ENCODE assay signal across 11 cellular contexts in the genomic region with DNA sequence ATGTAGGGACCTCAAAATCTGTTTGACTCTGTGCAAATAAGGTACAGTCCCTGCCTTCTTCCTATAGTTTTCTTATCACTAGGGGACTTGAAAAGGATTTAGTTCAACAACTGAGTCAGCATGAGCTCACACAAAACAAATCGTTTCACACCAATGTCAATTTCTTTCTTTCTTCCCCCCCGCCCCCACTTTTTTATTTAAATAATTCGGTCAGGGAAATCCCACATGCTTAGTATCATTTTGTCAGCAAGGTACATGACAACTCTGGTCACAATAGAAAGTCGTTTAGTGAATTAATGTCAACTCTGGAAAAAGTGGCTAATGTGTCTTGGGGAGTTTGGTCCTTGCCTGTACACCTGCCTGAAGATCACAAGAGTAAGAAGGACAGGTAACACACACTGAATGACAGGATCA.
A peak's percentile ranks its signal among the peaks of the same experiment; 100 is the strongest.
DNase-seq lines count a peak whose midpoint lies in the region; ATAC-seq lines count a peak whose summit lies in the region.
"Had no signal": no experiment of that assay in that cellular context is flagged by ENCODE, and none has a peak within 500 bp of the region (broad histone marks: within the 10 kb centered on the region; RNA-seq: fewer than 3 reads in every experiment).

No MANE protein-coding gene starts in this region.

- peak overlapping the region; percentile 94 to 98 (median 94) for H3K27ac Mint-ChIP-seq in naive B cell
- H3K27ac Mint-ChIP-seq: GM23338 had no signal

- no peaks in the 10 kb centered on the region for H3K27me3 Mint-ChIP-seq in naive B cell

- H3K4me1 Mint-ChIP-seq in naive B cell = peaks cover 56 to 84% (median 58%) of the 10 kb centered on the region in 3 donors

- DNase-seq in naive B cell = peak; percentile 57
- DNase-seq in activated CD8-positive, alpha-beta memory T cell treated with anti-CD3 and anti-CD28 coated beads for 24 hours = no peak
- no peak for DNase-seq in central memory CD4-positive, alpha-beta T cell
- DNase-seq in NCI-H2171 (lab: John Stamatoyannopoulos, UW) = no peak
- no peak for DNase-seq in AML-193 (lab: John Stamatoyannopoulos, UW)
- DNase-seq: left lung, NCI-H524 treated with DMSO at 0.1 percent for 48 hours had no signal

- H3K9me3 Mint-ChIP-seq in naive B cell = no peaks in the 10 kb centered on the region
- H3K9me3 Mint-ChIP-seq: GM23338 had no signal

- H3K4me3 Mint-ChIP-seq in naive B cell = peak overlapping the region; percentile 81 to 95 (median 87)
- H3K4me3 Mint-ChIP-seq: GM23338 had no signal

- ATAC-seq in GM18499 (IDR thresholded peaks at IDR 0.05; ENCODE audit: insufficient read depth, unreplicated experiment) = peak; percentile 29
- peak; percentile 28 for ATAC-seq in GM21360 (IDR thresholded peaks at IDR 0.05; ENCODE audit: unreplicated experiment)
- ATAC-seq in HG03442 (IDR thresholded peaks at IDR 0.05; ENCODE audit: unreplicated experiment) = peak; percentile 37
- peak; percentile 14 to 21 for ATAC-seq in naive B cell (ENCODE audit: low read depth in 2 of 2)
- ATAC-seq: GM23338, left lung had no signal

- H3K36me3 Mint-ChIP-seq in naive B cell = peaks cover 9 to 20% of the 10 kb centered on the region in 2 donors
